In the genomic region with DNA sequence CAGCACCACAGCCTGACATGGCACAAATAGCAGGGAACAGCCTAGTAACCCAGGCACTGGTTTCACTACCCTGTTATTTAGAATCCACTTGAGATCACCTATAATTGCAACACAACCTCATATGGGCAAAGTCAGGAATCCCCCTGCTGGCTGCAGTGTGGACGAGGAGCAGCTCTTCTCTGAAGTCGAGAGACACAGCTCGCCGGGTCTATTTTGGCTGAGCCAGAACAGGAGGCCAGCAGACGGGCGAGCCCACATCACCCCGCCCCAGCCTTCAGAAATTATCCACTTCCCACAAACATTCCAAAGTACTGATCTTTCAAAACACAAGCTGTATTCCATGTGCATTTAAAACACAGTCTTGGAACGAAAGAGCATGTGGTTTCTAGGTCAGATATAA, we compare ENCODE assay signal across 9 cellular contexts.
DNase-seq lines count a peak whose midpoint lies in the region; ATAC-seq and TF ChIP-seq lines count a peak whose summit lies in the region.
"Had no signal": no experiment of that assay in that cellular context is flagged by ENCODE, and none has a peak within 500 bp of the region (broad histone marks: within the 10 kb centered on the region; RNA-seq: fewer than 3 reads in every experiment).

No MANE protein-coding gene starts in this region.

- H3K79me2 ChIP-seq in smooth muscle cell (ENCODE audit: low read depth) = no peaks in the 10 kb centered on the region

- no peaks in the 10 kb centered on the region for H3K36me3 ChIP-seq in HEK293 (ENCODE audit: control insufficient read depth in 2 of 2, insufficient read depth in 1 of 2, low read length in 2 of 2)
- H3K36me3 ChIP-seq in heart left ventricle = no peaks in the 10 kb centered on the region
- H3K36me3 ChIP-seq in smooth muscle cell (ENCODE audit: low read depth) = no peaks in the 10 kb centered on the region
- H3K36me3 ChIP-seq: tibial artery had no signal

- H3K27me3 ChIP-seq in heart left ventricle = peaks cover 0 to 26% (median 0%) of the 10 kb centered on the region in 9 donors
- no peaks in the 10 kb centered on the region for H3K27me3 ChIP-seq in smooth muscle cell (ENCODE audit: low read depth)

- DNase-seq in heart left ventricle (peak in 3 of 5 donors; percentile 30 to 64 (median 50)), smooth muscle cell (lab: John Stamatoyannopoulos, UW; ENCODE audit: unreplicated experiment) (peak; percentile 23), nucleus accumbens (lab: John Stamatoyannopoulos, UW) (no peak), cortex of kidney (lab: John Stamatoyannopoulos, UW) (no peak), NCI-H1105 treated with DMSO at 0.1 percent for 48 hours (lab: John Stamatoyannopoulos, UW) (no peak)
- DNase-seq: tibial artery had no signal

- H3K4me3 ChIP-seq in HEK293 (ENCODE audit: low read depth, low read length) (no peak overlapping the region), heart left ventricle (peak overlapping the region in 2 of 12 donors; percentile 24), smooth muscle cell (no peak overlapping the region)
- H3K4me3 ChIP-seq: tibial artery had no signal

- no peak overlapping the region for H2AFZ ChIP-seq in smooth muscle cell (ENCODE audit: low read depth)

- no peak for TF ChIP-seq CTCF in HEK293 (tag by site-specific recombination; IDR thresholded peaks at IDR 0.05)
- TF ChIP-seq CTCF in heart left ventricle (IDR thresholded peaks at IDR 0.05) = peak in 2 of 12 donors; percentile 18 to 28
- peak; percentile 34 for TF ChIP-seq CTCF in smooth muscle cell (IDR thresholded peaks at IDR 0.05; ENCODE audit: borderline replicate concordance, insufficient read depth, poor library complexity, severe bottlenecking)

- CTCF ChIA-PET in HEK293 (lab: Yijun Ruan, JAX) = interaction anchor here (0.6 to 12.6 kb wide), 10 partner anchors 9 to 1119 kb away, joined by 3 to 166 read pairs (median 4); partner anchors contain the start of gene ROR2

- peaks cover 19% of the 10 kb centered on the region for H3F3A ChIP-seq in smooth muscle cell (ENCODE audit: low read depth)

- H3K9ac ChIP-seq in smooth muscle cell (ENCODE audit: low read depth) = peak overlapping the region; percentile 14

- WGBS in heart left ventricle, 4 donors = 35 to 57% (median 42%) methylated on average over 8 of the region's 8 CpGs
- 3% methylated on average over 8 of the region's 8 CpGs for WGBS in smooth muscle cell (ENCODE audit: low lambda C conversion rate)

- intact Hi-C loops in heart left ventricle (cut with DNase I) = loop anchor here in 6 of 10 donors (5.0 to 10.0 kb wide), 3 partner anchors 174 to 184 kb away; partner anchors contain the start of gene ROR2 (in 4 of the 6)

- H4K20me1 ChIP-seq in smooth muscle cell (ENCODE audit: low read depth) = no peaks in the 10 kb centered on the region

- peak; percentile 37 for ATAC-seq in SK-N-SH treated with all-trans-retinoic acid at 6 μM for 48 hours
- ATAC-seq in heart left ventricle = peak in 2 of 4 donors; percentile 50 to 77
- no peak for ATAC-seq in GM19467 (IDR thresholded peaks at IDR 0.05; ENCODE audit: unreplicated experiment)

- POLR2A ChIA-PET in HEK293 (lab: Yijun Ruan, JAX) = no interaction called here

- H3K4me1 ChIP-seq in HEK293 (ENCODE audit: control insufficient read depth, insufficient read depth, low read length) (no peaks in the 10 kb centered on the region), heart left ventricle (peaks cover 0 to 5% (median 0%) of the 10 kb centered on the region in 12 donors), smooth muscle cell (ENCODE audit: low read depth) (peaks cover 15% of the 10 kb centered on the region)

- H3K27ac ChIP-seq in HEK293 (ENCODE audit: extremely low read depth, low read depth, low read length) (no peak overlapping the region), heart left ventricle (peak overlapping the region in 1 of 12 donors; percentile 74), smooth muscle cell (ENCODE audit: low read depth) (peak overlapping the region; percentile 75)
- H3K27ac ChIP-seq: tibial artery had no signal

- peak overlapping the region; percentile 73 for H3K4me2 ChIP-seq in smooth muscle cell

- H3K9me3 ChIP-seq in HEK293 (ENCODE audit: control insufficient read depth, insufficient read depth, low read depth, low read length) (no peaks in the 10 kb centered on the region), heart left ventricle (no peaks in the 10 kb centered on the region), smooth muscle cell (replicated peaks; ENCODE audit: low read depth) (no peaks in the 10 kb centered on the region)
- H3K9me3 ChIP-seq: tibial artery had no signal

- TF ChIP-seq POLR2A in heart left ventricle (IDR thresholded peaks at IDR 0.05) = no peak

TF ChIP-seq in HEK293, 187 proteins besides CTCF, POLR2A, EP300 and RAD21:
- TF ChIP-seq SP7 (tag by site-specific recombination; IDR thresholded peaks at IDR 0.05) = peak; percentile 55; the same call in 1 of the 2 replicates
- TF ChIP-seq ZNF391 (tag by site-specific recombination; IDR thresholded peaks at IDR 0.05; ENCODE audit: borderline replicate concordance, low read depth) = no peak

TF ChIP-seq in SK-N-SH treated with all-trans-retinoic acid at 6 μM for 48 hours, 23 proteins besides CTCF, POLR2A, EP300 and RAD21:
- TF ChIP-seq TSHZ2 (CRISPR knock-in tag; IDR thresholded peaks at IDR 0.05) (no peak), ZNF8 (CRISPR knock-in tag; IDR thresholded peaks at IDR 0.05) (no peak), ZNF70 (CRISPR knock-in tag; IDR thresholded peaks at IDR 0.05) (no peak), ZFP30 (CRISPR knock-in tag; IDR thresholded peaks at IDR 0.05) (no peak), RARB (CRISPR knock-in tag; IDR thresholded peaks at IDR 0.05) (no peak), OSR1 (CRISPR knock-in tag; IDR thresholded peaks at IDR 0.05) (no peak), ZFP3 (CRISPR knock-in tag; IDR thresholded peaks at IDR 0.05) (peak; percentile 66; the same call in 1 of the 2 replicates)

Comparison
In these comparisons a context has a peak if more than half of its experiments do, and no peak if none do; other contexts are left out.
1. DNase-seq: peak in heart left ventricle (3 of 5) and smooth muscle cell (single experiment); none in nucleus accumbens (0 of 56), cortex of kidney (single experiment) and NCI-H1105 treated with DMSO at 0.1 percent for 48 hours (single experiment).
2. Of the 2 proteins assayed by ChIP-seq in both HEK293 and SK-N-SH treated with all-trans-retinoic acid at 6 μM for 48 hours: peak only in HEK293: none; only in SK-N-SH treated with all-trans-retinoic acid at 6 μM for 48 hours: ZFP3; in both: none; in neither: 1.